In the genomic region with DNA sequence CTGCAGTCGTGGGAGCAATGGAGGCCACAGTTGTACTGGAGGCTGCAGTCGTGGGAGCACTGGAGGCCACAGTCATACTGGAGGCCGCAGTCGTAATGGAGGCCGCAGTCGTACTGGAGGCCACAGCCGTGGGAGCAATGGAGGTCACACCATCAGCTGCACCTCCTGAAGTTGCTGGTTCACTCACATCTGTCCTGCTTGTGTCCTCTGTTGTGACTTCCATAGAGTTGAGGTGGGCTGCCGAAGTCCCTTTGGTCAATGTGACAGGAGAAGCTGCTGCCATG, we compare ENCODE assay signal across 25 cellular contexts.
"Had no signal": no experiment of that assay in that cellular context is flagged by ENCODE, and none has a peak within 500 bp of the region (broad histone marks: within the 10 kb centered on the region; RNA-seq: fewer than 3 reads in every experiment).

No MANE protein-coding gene starts in this region.

- ATAC-seq: activated CD4-positive, alpha-beta T cell treated with anti-CD3 and anti-CD28 coated beads for 36 hours; activated CD8-positive, alpha-beta memory T cell treated with anti-CD3 and anti-CD28 coated beads, Interleukin-2, amount 10 ng/mL, durations not matched to agents 7 days and 5 days; activated CD8-positive, alpha-beta T cell treated with anti-CD3 and anti-CD28 coated beads, Interleukin-2, amount 10 ng/mL, durations not matched to agents 7 days and 5 days; activated T-helper 17 cell treated with anti-CD3 and anti-CD28 coated beads, Interleukin-2, amount 50 U/mL, for 72 hours; heart right ventricle had no signal

- H2AFZ ChIP-seq: hepatocyte had no signal

- H3K9me3 ChIP-seq: heart right ventricle had no signal

- H3K27me3 Mint-ChIP-seq: activated CD4-positive, alpha-beta memory T cell treated with anti-CD3 and anti-CD28 coated beads for 36 hours; activated CD4-positive, alpha-beta T cell treated with anti-CD3 and anti-CD28 coated beads for 36 hours; activated CD4-positive, alpha-beta T cell treated with anti-CD3 and anti-CD28 coated beads, Interleukin-2, amount 10 ng/mL, durations not matched to agents 24 days and 14 days; activated CD8-positive, alpha-beta memory T cell treated with anti-CD3 and anti-CD28 coated beads, Interleukin-2, amount 10 ng/mL, durations not matched to agents 7 days and 5 days; activated naive CD8-positive, alpha-beta T cell; activated T-helper 17 cell treated with anti-CD3 and anti-CD28 coated beads, Interleukin-2, amount 50 U/mL, for 72 hours had no signal

- H3K4me2 ChIP-seq: hepatocyte had no signal

- DNase-seq: activated CD4-positive, alpha-beta memory T cell treated with anti-CD3 and anti-CD28 coated beads for 36 hours; activated CD4-positive, alpha-beta T cell treated with anti-CD3 and anti-CD28 coated beads for 36 hours; activated CD4-positive, alpha-beta T cell treated with anti-CD3 and anti-CD28 coated beads, Interleukin-2, amount 10 ng/mL, durations not matched to agents 24 days and 14 days; activated CD4-positive, CD25-positive, alpha-beta regulatory T cell; activated CD4-positive, CD25-positive, alpha-beta regulatory T cell treated with anti-CD3 and anti-CD28 coated beads, Interleukin-2, amount 50 U/mL, for 72 hours; activated CD8-positive, alpha-beta memory T cell treated with anti-CD3 and anti-CD28 coated beads, Interleukin-2, amount 10 ng/mL, durations not matched to agents 7 days and 5 days; activated CD8-positive, alpha-beta memory T cell treated with anti-CD3 and anti-CD28 coated beads, Interleukin-2, amount 50 U/mL, for 4 hours; activated CD8-positive, alpha-beta T cell treated with anti-CD3 and anti-CD28 coated beads, Interleukin-2, amount 10 ng/mL, durations not matched to agents 7 days and 5 days; activated effector memory CD4-positive, alpha-beta T cell treated with Interleukin-2 at 50 U/mL for 16 hours; activated gamma-delta T cell treated with Interleukin-2 at 50 U/mL for 16 hours; activated naive CD4-positive, alpha-beta T cell treated with anti-CD3 and anti-CD28 coated beads, Interleukin-2, amount 50 U/mL, for 16 hours; activated naive CD4-positive, alpha-beta T cell treated with Interleukin-2 at 50 U/mL for 16 hours; activated T-cell treated with anti-CD3 and anti-CD28 coated beads, Interleukin-2, amount 50 U/mL, for 1 hour; amniotic stem cell; anterior cingulate cortex; caudate nucleus; cortex of kidney; dermis blood vessel endothelial cell; effector CD4-positive, alpha-beta T cell; heart right ventricle; T-helper 2 cell had no signal

- H3K4me3 Mint-ChIP-seq: activated CD4-positive, alpha-beta memory T cell treated with anti-CD3 and anti-CD28 coated beads for 36 hours; activated CD4-positive, alpha-beta T cell treated with anti-CD3 and anti-CD28 coated beads for 36 hours; activated CD4-positive, alpha-beta T cell treated with anti-CD3 and anti-CD28 coated beads, Interleukin-2, amount 10 ng/mL, durations not matched to agents 24 days and 14 days; activated CD8-positive, alpha-beta memory T cell treated with anti-CD3 and anti-CD28 coated beads, Interleukin-2, amount 10 ng/mL, durations not matched to agents 7 days and 5 days; activated CD8-positive, alpha-beta T cell treated with anti-CD3 and anti-CD28 coated beads, Interleukin-2, amount 10 ng/mL, durations not matched to agents 7 days and 5 days; activated naive CD8-positive, alpha-beta T cell; activated T-helper 17 cell treated with anti-CD3 and anti-CD28 coated beads, Interleukin-2, amount 50 U/mL, for 72 hours had no signal

- H3K27ac ChIP-seq: epithelial cell of prostate, heart right ventricle, hepatocyte had no signal

- H3K27ac Mint-ChIP-seq: activated CD4-positive, alpha-beta memory T cell treated with anti-CD3 and anti-CD28 coated beads for 36 hours; activated CD4-positive, alpha-beta T cell treated with anti-CD3 and anti-CD28 coated beads for 36 hours; activated CD4-positive, alpha-beta T cell treated with anti-CD3 and anti-CD28 coated beads, Interleukin-2, amount 10 ng/mL, durations not matched to agents 24 days and 14 days; activated CD8-positive, alpha-beta memory T cell treated with anti-CD3 and anti-CD28 coated beads, Interleukin-2, amount 10 ng/mL, durations not matched to agents 7 days and 5 days; activated CD8-positive, alpha-beta T cell treated with anti-CD3 and anti-CD28 coated beads, Interleukin-2, amount 10 ng/mL, durations not matched to agents 7 days and 5 days; activated naive CD8-positive, alpha-beta T cell; activated T-helper 17 cell treated with anti-CD3 and anti-CD28 coated beads, Interleukin-2, amount 50 U/mL, for 72 hours had no signal

- H3K27me3 ChIP-seq: heart right ventricle, hepatocyte had no signal

- H3K4me3 ChIP-seq: heart right ventricle, hepatocyte had no signal

- H3K9me3 Mint-ChIP-seq: activated CD4-positive, alpha-beta memory T cell treated with anti-CD3 and anti-CD28 coated beads for 36 hours; activated T-helper 17 cell treated with anti-CD3 and anti-CD28 coated beads, Interleukin-2, amount 50 U/mL, for 72 hours had no signal
